8 cellular contexts compared by ENCODE assay signal in genomic region chr15:73346735-73347312, GRCh38. TPM values are rescaled to one million over a fixed set of nuclear protein-coding genes. Genes with fewer than 3 reads are reported as not detected.
A peak's percentile ranks its signal among the peaks of the same experiment; 100 is the strongest.
DNase-seq lines count a peak whose midpoint lies in the region; ATAC-seq and TF ChIP-seq lines count a peak whose summit lies in the region.

No MANE protein-coding gene starts in this region.

- DNase-seq in CMK (ENCODE audit: low read depth): peak; percentile 17
- peak; percentile 51 for DNase-seq in NCI-H226
- peak; percentile 6 for DNase-seq in activated T-cell treated with anti-CD3 and anti-CD28 coated beads for 24 hours (ENCODE audit: low read depth)
- DNase-seq in heart left ventricle: peak in 4 of 5 donors; percentile 43 to 75 (median 68)
- DNase-seq in stimulated activated CD4-positive, alpha-beta T cell treated with anti-CD3 and anti-CD28 coated beads, Interleukin-2, amount 100 ng/mL, for 24 hours: peak; percentile 59 to 65
- DNase-seq in NCI-H1930 (lab: John Stamatoyannopoulos, UW): no peak
- DNase-seq in COR-L47 (lab: John Stamatoyannopoulos, UW): no peak

- no peak for TF ChIP-seq POLR2A in heart left ventricle (IDR thresholded peaks at IDR 0.05)

- WGBS in heart left ventricle, 4 donors: 22 to 28% (median 26%) methylated on average over 9 of the region's 9 CpGs

- intact Hi-C loops in heart left ventricle (cut with DNase I): no loop called here

- peaks cover 0 to 5% (median 0%) of the 10 kb centered on the region in 12 donors for H3K9me3 ChIP-seq in heart left ventricle

- H3K4me3 ChIP-seq in heart left ventricle: no peak overlapping the region

- ATAC-seq in heart left ventricle: peak; percentile 56 to 77 (median 65)
- no peak for ATAC-seq in GM18858 (IDR thresholded peaks at IDR 0.05; ENCODE audit: unreplicated experiment)

- no peak overlapping the region for H3K27ac ChIP-seq in heart left ventricle

- H3K4me1 ChIP-seq in heart left ventricle: peaks cover 0 to 37% (median 9%) of the 10 kb centered on the region in 12 donors

- H3K36me3 ChIP-seq in heart left ventricle: no peaks in the 10 kb centered on the region

- peaks cover 0 to 4% (median 0%) of the 10 kb centered on the region in 9 donors for H3K27me3 ChIP-seq in heart left ventricle

- TF ChIP-seq CTCF in heart left ventricle (IDR thresholded peaks at IDR 0.05): no peak

RNA-seq across cellular contexts. Expression of gene HCN4, which starts 21.9 kb away (rescaled TPM):
- total RNA-seq in heart left ventricle: 10 to 100 TPM in 4 of 9 donors, 1 to 10 TPM in 5; 6.0 to 23.0 (median 9.7) TPM
- polyA plus RNA-seq in heart left ventricle: 1 to 10 TPM; 5.1 to 8.3 TPM

Comparison
In these comparisons a context has a peak if more than half of its experiments do, and no peak if none do; other contexts are left out.
1. DNase-seq: peak in CMK (single experiment), NCI-H226 (single experiment), activated T-cell treated with anti-CD3 and anti-CD28 coated beads for 24 hours (single experiment), heart left ventricle (4 of 5) and stimulated activated CD4-positive, alpha-beta T cell treated with anti-CD3 and anti-CD28 coated beads, Interleukin-2, amount 100 ng/mL, for 24 hours (2 of 2); none in NCI-H1930 (0 of 2) and COR-L47 (single experiment).